6 cellular contexts compared by ENCODE assay signal in genomic region chr12:110059651-110060000, GRCh38.
"Had no signal": no experiment of that assay in that cellular context is flagged by ENCODE, and none has a peak within 500 bp of the region (broad histone marks: within the 10 kb centered on the region; RNA-seq: fewer than 3 reads in every experiment).

No MANE protein-coding gene starts in this region.

- H3K4me3 ChIP-seq: breast epithelium, esophagus squamous epithelium had no signal

- H3K36me3 ChIP-seq: breast epithelium, esophagus squamous epithelium had no signal

- H3K27me3 ChIP-seq: breast epithelium, esophagus squamous epithelium, foreskin keratinocyte had no signal

- H3K4me1 ChIP-seq: breast epithelium, esophagus squamous epithelium had no signal

- FAIRE-seq: urothelium cell line had no signal

- H3K9me3 ChIP-seq: breast epithelium, esophagus squamous epithelium had no signal

- H3K27ac ChIP-seq: breast epithelium, esophagus squamous epithelium, foreskin keratinocyte had no signal

- ATAC-seq: foreskin keratinocyte had no signal

- DNase-seq: activated CD4-positive, alpha-beta T cell treated with anti-CD3 and anti-CD28 coated beads for 1 hour; esophagus squamous epithelium; foreskin keratinocyte; T-helper 9 cell had no signal
